ENCODE assay signal across 10 cellular contexts in genomic region chr5:1515311-1515920, GRCh38. TPM values are rescaled to one million over a fixed set of nuclear protein-coding genes. Genes with fewer than 3 reads are reported as not detected.
DNase-seq lines count a peak whose midpoint lies in the region; ATAC-seq, FAIRE-seq and TF ChIP-seq lines count a peak whose summit lies in the region.
"Had no signal": no experiment of that assay in that cellular context is flagged by ENCODE, and none has a peak within 500 bp of the region (broad histone marks: within the 10 kb centered on the region; RNA-seq: fewer than 3 reads in every experiment).

No MANE protein-coding gene starts in this region.

- H3K79me2 ChIP-seq in K562 (ENCODE audit: control insufficient read depth, insufficient read depth, low read length) (no peaks in the 10 kb centered on the region), HepG2 (ENCODE audit: insufficient read depth, low read length) (peaks cover 89% of the 10 kb centered on the region)

- BruUV-seq in K562 (replicated peaks; lab: Mats Ljungman, UMichigan) (no TSS peak), HepG2 (replicated peaks; lab: Mats Ljungman, UMichigan) (no TSS peak)

- no peaks in the 10 kb centered on the region for H3K9me3 Mint-ChIP-seq in activated T-cell treated with anti-CD3 and anti-CD28 coated beads, Interleukin-2, amount 50 U/mL, for 24 hours
- H3K9me3 Mint-ChIP-seq in activated T-cell treated with anti-CD3 and anti-CD28 coated beads, Interleukin-2, amount 50 U/mL, for 72 hours: no peaks in the 10 kb centered on the region
- H3K9me3 Mint-ChIP-seq: T-helper 1 cell treated with Interleukin-12 subunit alpha and Interleukin-12 subunit beta and Interleukin-4 antibody, amounts not matched to agents 30 μg/mL and 1 μg/mL, for 36 hours had no signal

- H3K9ac ChIP-seq in K562 (ENCODE audit: insufficient read depth in 1 of 2, low read depth in 2 of 2, low read length in 2 of 2) (peak overlapping the region in 1 of 2 experiments; percentile 54; a peak in 2 of 4 replicates), HepG2 (ENCODE audit: insufficient read depth, low read depth, low read length) (no peak overlapping the region; the same call in 1 of the 2 replicates)

- in situ Hi-C loops in K562 (cut with MboI) (no loop called here), HepG2 (cut with HindIII; ENCODE audit: extremely low pct_ligation_motif_present, low pct_unique_long_range_greater_than_20kb) (loop anchor here (25.0 kb wide), 1 partner anchor 122 kb away; no protein-coding TSS in a partner anchor), transverse colon (cut with MboI; ENCODE audit: low pct_ligation_motif_present in 1 of 4, low pct_unique_long_range_greater_than_20kb in 1 of 4, low sequenced_read_pairs in 3 of 4) (no loop called here), KBM-7 (cut with MboI; ENCODE audit: low pct_unique_long_range_greater_than_20kb, low sequenced_read_pairs) (no loop called here)

- H3K27ac Mint-ChIP-seq in activated T-cell treated with anti-CD3 and anti-CD28 coated beads, Interleukin-2, amount 50 U/mL, for 24 hours: peak overlapping the region; percentile 35
- H3K27ac Mint-ChIP-seq in activated T-cell treated with anti-CD3 and anti-CD28 coated beads, Interleukin-2, amount 50 U/mL, for 72 hours: no peak overlapping the region
- H3K27ac Mint-ChIP-seq: T-helper 1 cell treated with Interleukin-12 subunit alpha and Interleukin-12 subunit beta and Interleukin-4 antibody, amounts not matched to agents 30 μg/mL and 1 μg/mL, for 36 hours had no signal

- H3K4me3 Mint-ChIP-seq in activated T-cell treated with anti-CD3 and anti-CD28 coated beads, Interleukin-2, amount 50 U/mL, for 24 hours: no peak overlapping the region
- H3K4me3 Mint-ChIP-seq in activated T-cell treated with anti-CD3 and anti-CD28 coated beads, Interleukin-2, amount 50 U/mL, for 72 hours: no peak overlapping the region
- H3K4me3 Mint-ChIP-seq: T-helper 1 cell treated with Interleukin-12 subunit alpha and Interleukin-12 subunit beta and Interleukin-4 antibody, amounts not matched to agents 30 μg/mL and 1 μg/mL, for 36 hours had no signal

- peaks cover 0 to 57% of the 10 kb centered on the region in 2 experiments; a peak in 4 of 5 replicates for H3K4me1 ChIP-seq in K562 (replicated peaks in 1 of 2; ENCODE audit: control insufficient read depth in 2 of 2, insufficient read depth in 2 of 2, low read length in 2 of 2)
- H3K4me1 ChIP-seq in HepG2 (ENCODE audit: insufficient read depth, low read length): peaks cover 70% of the 10 kb centered on the region
- H3K4me1 ChIP-seq in transverse colon: peaks cover 0 to 9% (median 0%) of the 10 kb centered on the region in 4 donors

- peaks cover 6% of the 10 kb centered on the region for H3K9me1 ChIP-seq in K562 (ENCODE audit: control insufficient read depth, insufficient read depth, low read length)

- ATAC-seq in activated T-cell treated with anti-CD3 and anti-CD28 coated beads, Interleukin-2, amount 50 U/mL, for 72 hours (replicated peaks in 1 of 2): no peak
- ATAC-seq in K562 (peak; percentile 50), HepG2 (no peak)

- H3K27me3 Mint-ChIP-seq in activated T-cell treated with anti-CD3 and anti-CD28 coated beads, Interleukin-2, amount 50 U/mL, for 24 hours: no peaks in the 10 kb centered on the region
- no peaks in the 10 kb centered on the region for H3K27me3 Mint-ChIP-seq in activated T-cell treated with anti-CD3 and anti-CD28 coated beads, Interleukin-2, amount 50 U/mL, for 72 hours (ENCODE audit: low read depth)

- CTCF ChIA-PET in K562 (lab: Yijun Ruan, JAX; ENCODE audit: low intra/inter-chr PET ratio): no interaction called here
- CTCF ChIA-PET in HepG2 (lab: Yijun Ruan, JAX; ENCODE audit: low intra/inter-chr PET ratio, low total read pairs): no interaction called here

- H3K27ac ChIP-seq in K562 (ENCODE audit: extremely low read depth, low read depth, low read length) (no peak overlapping the region), HepG2 (ENCODE audit: extremely low read length, insufficient read depth, low read length) (no peak overlapping the region), transverse colon (no peak overlapping the region)

- WGBS in K562 (ENCODE audit: insufficient coverage, low coverage, missing lambda C conversion rate): 77% methylated on average over 10 of the region's 11 CpGs
- 90% methylated on average over 6 of the region's 11 CpGs for WGBS in HepG2 (ENCODE audit: low lambda C conversion rate)
- WGBS in transverse colon (ENCODE audit: low coverage in 1 of 2), 2 donors: 94% methylated on average over 11 of the region's 11 CpGs; no CpG with 5 or more reads in 1 of the 2 donors

- TF ChIP-seq CTCF in K562 (IDR thresholded peaks at IDR 0.05 in 2 of 3, conservative IDR thresholded peaks at IDR 0.05 in 1 of 3; ENCODE audit: insufficient read depth in 2 of 3, low read depth in 1 of 3, low read length in 3 of 3) (no peak), HepG2 (CRISPR knock-in tag; IDR thresholded peaks at IDR 0.05) (no peak), transverse colon (IDR thresholded peaks at IDR 0.05) (no peak)

- H3K9me3 ChIP-seq in K562 (replicated peaks; ENCODE audit: control insufficient read depth, insufficient read depth, low read depth, low read length) (no peaks in the 10 kb centered on the region), HepG2 (ENCODE audit: low read length) (no peaks in the 10 kb centered on the region), transverse colon (no peaks in the 10 kb centered on the region)

- peaks cover 78% of the 10 kb centered on the region for H3K36me3 Mint-ChIP-seq in activated T-cell treated with anti-CD3 and anti-CD28 coated beads, Interleukin-2, amount 50 U/mL, for 24 hours (ENCODE audit: low read depth)
- H3K36me3 Mint-ChIP-seq in activated T-cell treated with anti-CD3 and anti-CD28 coated beads, Interleukin-2, amount 50 U/mL, for 72 hours (ENCODE audit: insufficient read depth in 2 of 2): peaks cover 0 to 2% of the 10 kb centered on the region in 2 donors

- H4K20me1 ChIP-seq in K562 (replicated peaks; ENCODE audit: control insufficient read depth, insufficient read depth, low read length) (peaks cover 36% of the 10 kb centered on the region), HepG2 (ENCODE audit: insufficient read depth, low read length) (peaks cover 68% of the 10 kb centered on the region)

- no peak for DNase-seq in activated T-cell treated with anti-CD3 and anti-CD28 coated beads, Interleukin-2, amount 50 U/mL, for 24 hours
- no peak for DNase-seq in activated T-cell treated with anti-CD3 and anti-CD28 coated beads, Interleukin-2, amount 50 U/mL, for 72 hours
- peak in 2 of 4 experiments; percentile 58 to 60 for DNase-seq in K562 (ENCODE audit: extremely low read depth in 1 of 4, low spot score in 3 of 4)
- DNase-seq in HepG2 (ENCODE audit: low spot score): no peak
- peak; percentile 7 for DNase-seq in transverse colon
- no peak for DNase-seq in NK-92 (lab: John Stamatoyannopoulos, UW; ENCODE audit: unreplicated experiment)
- no peak for DNase-seq in KBM-7
- DNase-seq in NCI-H1694 (lab: John Stamatoyannopoulos, UW): no peak
- DNase-seq: midbrain had no signal

- no peak for TF ChIP-seq RAD21 in K562 (CRISPR knock-in tag; conservative IDR thresholded peaks at IDR 0.05 in 1 of 2, IDR thresholded peaks at IDR 0.05 in 1 of 2)
- TF ChIP-seq RAD21 in HepG2 (CRISPR knock-in tag; IDR thresholded peaks at IDR 0.05): no peak

- no peak for TF ChIP-seq EP300 in K562 (IDR thresholded peaks at IDR 0.05; ENCODE audit: low read length)
- no peak for TF ChIP-seq EP300 in HepG2 (IDR thresholded peaks at IDR 0.05; ENCODE audit: low read depth in 2 of 2, low read length in 2 of 2)
- TF ChIP-seq EP300 in HepG2 (CRISPR knock-in tag; IDR thresholded peaks at IDR 0.05; ENCODE audit: borderline replicate concordance): no peak
- no peak for TF ChIP-seq EP300 in transverse colon (IDR thresholded peaks at IDR 0.05; ENCODE audit: low read depth)

- peaks cover 26% of the 10 kb centered on the region for H3K4me1 Mint-ChIP-seq in activated T-cell treated with anti-CD3 and anti-CD28 coated beads, Interleukin-2, amount 50 U/mL, for 24 hours (ENCODE audit: low read depth)
- H3K4me1 Mint-ChIP-seq in activated T-cell treated with anti-CD3 and anti-CD28 coated beads, Interleukin-2, amount 50 U/mL, for 72 hours (ENCODE audit: low read depth): peaks cover 17% of the 10 kb centered on the region

- POLR2A ChIA-PET in K562 (lab: Yijun Ruan, JAX) (interaction anchor here (0.6 to 1.5 kb wide), 2 partner anchors 10 to 12 kb away, joined by 3 to 4 read pairs; no protein-coding TSS in a partner anchor), HepG2 (lab: Yijun Ruan, JAX) (no interaction called here)

- H3K4me2 ChIP-seq in K562 (ENCODE audit: insufficient read depth, low read length) (no peak overlapping the region), HepG2 (ENCODE audit: low read depth, low read length) (no peak overlapping the region)

- intact Hi-C loops in K562 (cut with micrococcal nuclease) (no loop called here), HepG2 (cut with micrococcal nuclease; ENCODE audit: unreplicated experiment) (no loop called here), transverse colon (cut with DNase I; ENCODE audit: low total_unique reads) (no loop called here)

- H3K4me3 ChIP-seq in K562 (no peak overlapping the region), HepG2 (replicated peaks in 1 of 3; ENCODE audit: insufficient read depth in 1 of 3, low read depth in 2 of 3, low read length in 3 of 3) (no peak overlapping the region), transverse colon (no peak overlapping the region)

- no peak for FAIRE-seq in K562 (lab: Jason Lieb, UNC)
- FAIRE-seq in HepG2 (lab: Jason Lieb, UNC): no peak

- no peaks in the 10 kb centered on the region for H3K27me3 ChIP-seq in K562 (ENCODE audit: control insufficient read depth in 2 of 2, insufficient read depth in 2 of 2, low read length in 2 of 2)
- no peaks in the 10 kb centered on the region for H3K27me3 ChIP-seq in HepG2 (ENCODE audit: control insufficient read depth in 1 of 2, insufficient read depth in 2 of 2, low read length in 2 of 2)
- H3K27me3 ChIP-seq in transverse colon: no peaks in the 10 kb centered on the region

- H3K36me3 ChIP-seq in K562 (ENCODE audit: control insufficient read depth, insufficient read depth, low read length): peaks cover 9% of the 10 kb centered on the region; the same call in 2 of the 3 replicates
- H3K36me3 ChIP-seq in HepG2 (replicated peaks in 1 of 2; ENCODE audit: control insufficient read depth in 1 of 2, insufficient read depth in 2 of 2, low read length in 2 of 2): peaks cover 32 to 74% of the 10 kb centered on the region in 2 experiments; a peak in 4 of 5 replicates
- H3K36me3 ChIP-seq in transverse colon: no peaks in the 10 kb centered on the region

- H2AFZ ChIP-seq in K562 (ENCODE audit: low read depth, low read length): no peak overlapping the region
- H2AFZ ChIP-seq in HepG2 (ENCODE audit: low read length): no peak overlapping the region

- TF ChIP-seq POLR2A in K562 (conservative IDR thresholded peaks at IDR 0.05) (no peak), HepG2 (IDR thresholded peaks at IDR 0.05; ENCODE audit: insufficient read depth in 1 of 2, low read depth in 2 of 2, low read length in 2 of 2) (no peak), transverse colon (IDR thresholded peaks at IDR 0.05) (no peak)

RNA-seq across cellular contexts. Expression of gene LPCAT1, which starts 8.3 kb away (rescaled TPM):
- total RNA-seq in activated T-cell treated with anti-CD3 and anti-CD28 coated beads, Interleukin-2, amount 50 U/mL, for 72 hours: 10 to 100 TPM; 31.3 to 37.7 TPM
- 26.9 and 48.0 TPM in 2 replicates for total RNA-seq in K562 (2011; cell fraction: chromatin; rRNA removed; ENCODE audit: low replicate concordance)
- total RNA-seq in K562 (2011; cell fraction: nucleolus; rRNA removed): 30.5 and 38.2 TPM in 2 replicates
- 24.9 and 32.4 TPM in 2 replicates for total RNA-seq in K562 (2011; cell fraction: nucleoplasm; rRNA removed)
- 13.6 and 13.9 TPM in 2 replicates for total RNA-seq in K562 (2014; rRNA removed)
- total RNA-seq in K562 (2014; rRNA removed; fragmentation: Illumina TruSeq; extraction: Trizol): 9.2 and 11.1 TPM in 2 replicates
- total RNA-seq in K562 (2015; rRNA removed; fragmentation: Illumina TruSeq; extraction: Trizol): 15.5 and 18.4 TPM in 2 replicates
- 18.4 and 20.8 TPM in 2 replicates for total RNA-seq in K562 (2021)
- 17.0 and 20.6 TPM in 2 replicates for polyA plus RNA-seq in K562 (2011; rRNA removed)
- polyA plus RNA-seq in K562 (2011; cell fraction: cytosol; rRNA removed): 14.5 and 16.7 TPM in 2 replicates
- 32.2 and 34.4 TPM in 2 replicates for polyA plus RNA-seq in K562 (2011; cell fraction: nucleus; rRNA removed)
- polyA plus RNA-seq in K562 (2012): 10.5 and 12.5 TPM in 2 replicates
- polyA plus RNA-seq in K562 (2014; fragmentation: Illumina TruSeq; extraction: Trizol): 15.2 TPM in 2 replicates
- under 1 TPM; 0.14 to 0.53 TPM for polyA plus RNA-seq in K562 (2014; fragmentation: Nextera tagmentation; extraction: Ambion mirVana)
- polyA plus RNA-seq in K562 (2014; rRNA removed): 13.1 and 14.9 TPM in 2 replicates
- polyA minus RNA-seq in K562 (2011; rRNA and poly(A)+ RNA removed): 10.9 and 14.5 TPM in 2 replicates
- polyA minus RNA-seq in K562 (2011; cell fraction: cytosol; rRNA and poly(A)+ RNA removed): 13.2 and 14.3 TPM in 2 replicates
- polyA minus RNA-seq in K562 (2011; cell fraction: nucleus; rRNA and poly(A)+ RNA removed): 9.4 and 24.4 TPM in 2 replicates
- total RNA-seq in HepG2 (2016; rRNA removed; fragmentation: Illumina TruSeq; extraction: Trizol): 16.0 and 29.8 TPM in 2 replicates
- total RNA-seq in HepG2 (2016; cell fraction: cytosol; rRNA removed; fragmentation: Illumina TruSeq; extraction: Trizol; ENCODE audit: low read depth): 5.1 and 9.2 TPM in 2 replicates
- total RNA-seq in HepG2 (2016; cell fraction: insoluble cytoplasmic fraction; rRNA removed; fragmentation: Illumina TruSeq; extraction: Trizol): 14.3 and 34.5 TPM in 2 replicates
- 14.8 and 16.4 TPM in 2 replicates for total RNA-seq in HepG2 (2016; cell fraction: membrane; rRNA removed; fragmentation: Illumina TruSeq; extraction: Trizol)
- total RNA-seq in HepG2 (2016; cell fraction: nucleus; rRNA removed; fragmentation: Illumina TruSeq; extraction: Trizol): 37.9 and 47.2 TPM in 2 replicates
- 90.6 and 115 TPM in 2 replicates for polyA plus RNA-seq in HepG2 (2011; rRNA removed)
- 65.4 and 69.9 TPM in 2 replicates for polyA plus RNA-seq in HepG2 (2011; cell fraction: cytosol; rRNA removed)
- polyA plus RNA-seq in HepG2 (2011; cell fraction: nucleus; rRNA removed): 330 and 361 TPM in 2 replicates
- polyA plus RNA-seq in HepG2 (2012): 104 and 122 TPM in 2 replicates
- 3.8 and 4.2 TPM in 2 replicates for polyA plus RNA-seq in HepG2 (2016; cell fraction: cytosol; fragmentation: Illumina TruSeq; extraction: Trizol; ENCODE audit: low read depth)
- 18.3 and 19.5 TPM in 2 replicates for polyA plus RNA-seq in HepG2 (2016; cell fraction: insoluble cytoplasmic fraction; fragmentation: Illumina TruSeq; extraction: Trizol; ENCODE audit: low read depth)
- polyA plus RNA-seq in HepG2 (2016; cell fraction: membrane; fragmentation: Illumina TruSeq; extraction: Trizol; ENCODE audit: low read depth): 9.2 and 10.4 TPM in 2 replicates
- polyA plus RNA-seq in HepG2 (2016; cell fraction: nucleus; fragmentation: Illumina TruSeq; extraction: Trizol; ENCODE audit: insufficient read depth, low read depth): 89.7 and 92.4 TPM in 2 replicates
- 56.1 and 65.1 TPM in 2 replicates for polyA minus RNA-seq in HepG2 (2011; rRNA and poly(A)+ RNA removed; ENCODE audit: low replicate concordance)
- 44.6 and 51.7 TPM in 2 replicates for polyA minus RNA-seq in HepG2 (2011; cell fraction: cytosol; rRNA and poly(A)+ RNA removed)
- 90.3 and 92.4 TPM in 2 replicates for polyA minus RNA-seq in HepG2 (2011; cell fraction: nucleus; rRNA and poly(A)+ RNA removed)
- 10 to 100 TPM in 3 of 4 donors, 1 to 10 TPM in 1; 10.0 to 50.5 (median 21.0) TPM for total RNA-seq in transverse colon
